14 cellular contexts compared by ENCODE assay signal in the genomic region with DNA sequence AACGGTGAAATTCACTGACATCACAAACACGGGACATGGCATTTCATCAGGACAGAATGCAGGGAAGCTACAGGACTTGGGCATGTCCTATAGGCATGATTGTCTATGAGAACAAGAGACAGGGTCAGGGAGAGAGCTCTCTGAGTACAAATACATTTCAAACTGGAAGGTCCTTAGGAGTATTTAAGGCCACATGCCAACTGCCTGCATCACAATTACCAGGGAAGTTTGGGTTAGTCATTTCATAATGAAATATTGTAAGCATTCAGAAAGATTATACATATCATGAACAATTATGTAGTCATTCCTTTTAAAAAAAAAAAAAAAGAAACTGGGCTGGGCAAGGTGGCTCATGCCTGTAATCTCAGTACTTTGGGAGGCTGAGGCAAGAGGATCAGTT.
DNase-seq lines count a peak whose midpoint lies in the region; ATAC-seq, FAIRE-seq and TF ChIP-seq lines count a peak whose summit lies in the region.
"Had no signal": no experiment of that assay in that cellular context is flagged by ENCODE, and none has a peak within 500 bp of the region (broad histone marks: within the 10 kb centered on the region; RNA-seq: fewer than 3 reads in every experiment).

No MANE protein-coding gene starts in this region.

- H3K9me3 Mint-ChIP-seq in HFFc6 (no peaks in the 10 kb centered on the region), endothelial cell (ENCODE audit: unreplicated experiment) (no peaks in the 10 kb centered on the region)

- no peak for ATAC-seq in HG02588 (IDR thresholded peaks at IDR 0.05; ENCODE audit: unreplicated experiment)
- ATAC-seq: stimulated activated memory B cell treated with anti-CD40 and anti-IgM and Interleukin-4, amounts not matched to agents 10 μg/mL and 1 μg/mL and 100 μg/mL, for 72 hours had no signal

- no peak overlapping the region for H3K9ac ChIP-seq in keratinocyte (ENCODE audit: control insufficient read depth, extremely low read depth, insufficient read depth, low read length)
- H3K9ac ChIP-seq: BLaER1 treated with 17β-estradiol and CSF1 and Interleukin-3, amounts not matched to agents 10 nM and 100 nM had no signal

- H3K4me2 ChIP-seq in keratinocyte (ENCODE audit: control insufficient read depth, extremely low read depth, insufficient read depth, low read depth, low read length), result peak overlapping the region; percentile 55
- H3K4me2 ChIP-seq: BLaER1 treated with 17β-estradiol and CSF1 and Interleukin-3, amounts not matched to agents 10 nM and 100 nM had no signal

- H3K36me3 ChIP-seq in keratinocyte (ENCODE audit: control insufficient read depth in 2 of 2, extremely low read depth in 1 of 2, insufficient read depth in 2 of 2, low read length in 2 of 2), result peaks cover 0 to 3% of the 10 kb centered on the region in 2 experiments

- H3K36me3 Mint-ChIP-seq in HFFc6 (ENCODE audit: low read depth), result peaks cover 50% of the 10 kb centered on the region
- peaks cover 27% of the 10 kb centered on the region for H3K36me3 Mint-ChIP-seq in endothelial cell (ENCODE audit: low read depth, unreplicated experiment)

- TF ChIP-seq CTCF in AG04450 (IDR thresholded peaks at IDR 0.05; ENCODE audit: low read depth, low read length) (no peak), HFFc6 (IDR thresholded peaks at IDR 0.05) (no peak), keratinocyte (optimal IDR thresholded peaks at IDR 0.05 in 1 of 3, IDR thresholded peaks at IDR 0.05 in 1 of 3, conservative IDR thresholded peaks at IDR 0.05 in 1 of 3; ENCODE audit: extremely low read depth in 1 of 3, insufficient read depth in 2 of 3, low read length in 3 of 3) (no peak), endothelial cell (IDR thresholded peaks at IDR 0.05; ENCODE audit: unreplicated experiment) (no peak)

- H3K27me3 ChIP-seq in AG04450 (ENCODE audit: control insufficient read depth, insufficient read depth, low read length), result no peaks in the 10 kb centered on the region
- no peaks in the 10 kb centered on the region for H3K27me3 ChIP-seq in keratinocyte (ENCODE audit: control insufficient read depth, extremely low read depth, insufficient read depth, low read length)
- H3K27me3 ChIP-seq: BLaER1 treated with 17β-estradiol and CSF1 and Interleukin-3, amounts not matched to agents 10 nM and 100 nM had no signal

- H3K27me3 Mint-ChIP-seq in HFFc6 (ENCODE audit: insufficient read depth) (peaks cover 1% of the 10 kb centered on the region; the same call in 1 of the 2 replicates), endothelial cell (ENCODE audit: unreplicated experiment) (no peaks in the 10 kb centered on the region)
- H3K27me3 Mint-ChIP-seq: stimulated activated memory B cell treated with anti-CD40 and anti-IgM and Interleukin-4, amounts not matched to agents 10 μg/mL and 1 μg/mL and 100 μg/mL, for 72 hours had no signal

- peak; percentile 78 for DNase-seq in AG04450 (ENCODE audit: low read depth, low spot score)
- peak; percentile 87 for DNase-seq in HFFc6
- DNase-seq in amniotic stem cell (lab: John Stamatoyannopoulos, UW), result peak; percentile 80
- peak; percentile 42 for DNase-seq in keratinocyte (ENCODE audit: low read depth, low spot score)
- DNase-seq in NCI-H2107 treated with DMSO at 0.1 percent for 48 hours (lab: John Stamatoyannopoulos, UW; ENCODE audit: unreplicated experiment), result no peak
- no peak for DNase-seq in NCI-H1694 (lab: John Stamatoyannopoulos, UW)
- no peak for DNase-seq in endothelial cell (ENCODE audit: low spot score)
- DNase-seq: activated CD4-positive, alpha-beta T cell treated with anti-CD3 and anti-CD28 coated beads for 48 hours; activated naive CD4-positive, alpha-beta T cell; effector CD8-positive, alpha-beta T cell; NCI-H524 treated with DMSO at 0.1 percent for 48 hours had no signal

- H3K4me1 ChIP-seq in keratinocyte (ENCODE audit: control insufficient read depth, extremely low read depth, insufficient read depth, low read length), result peaks cover 33% of the 10 kb centered on the region

- H3K9me3 ChIP-seq in AG04450 (ENCODE audit: control insufficient read depth, insufficient read depth, low read length) (no peaks in the 10 kb centered on the region; the same call in 1 of the 2 replicates), keratinocyte (ENCODE audit: control insufficient read depth, low read depth, low read length) (no peaks in the 10 kb centered on the region)

- POLR2A ChIA-PET in AG04450 (lab: Yijun Ruan, JAX), result interaction anchor here (0.7 to 1.0 kb wide), 3 partner anchors 9 to 70 kb away, joined by 3 to 6 read pairs (median 5); no protein-coding TSS in a partner anchor

- FAIRE-seq in keratinocyte (lab: Jason Lieb, UNC), result no peak

- H3K4me3 Mint-ChIP-seq in HFFc6 (peak overlapping the region; percentile 75), endothelial cell (ENCODE audit: unreplicated experiment) (no peak overlapping the region)
- H3K4me3 Mint-ChIP-seq: stimulated activated memory B cell treated with anti-CD40 and anti-IgM and Interleukin-4, amounts not matched to agents 10 μg/mL and 1 μg/mL and 100 μg/mL, for 72 hours had no signal

- CTCF ChIA-PET in AG04450 (lab: Charles Lee), result interaction anchor here (0.6 to 2.0 kb wide), 5 partner anchors 25 to 275 kb away, joined by 3 to 5 read pairs (median 4); no protein-coding TSS in a partner anchor

- peak overlapping the region; percentile 94 for H3K27ac Mint-ChIP-seq in HFFc6
- H3K27ac Mint-ChIP-seq in endothelial cell (ENCODE audit: unreplicated experiment), result no peak overlapping the region
- H3K27ac Mint-ChIP-seq: stimulated activated memory B cell treated with anti-CD40 and anti-IgM and Interleukin-4, amounts not matched to agents 10 μg/mL and 1 μg/mL and 100 μg/mL, for 72 hours had no signal

- H3K27ac ChIP-seq in AG04450 (ENCODE audit: low read depth, low read length) (peak overlapping the region; percentile 87), keratinocyte (ENCODE audit: control insufficient read depth, insufficient read depth, low read length) (peak overlapping the region; percentile 79)

- dilution Hi-C loops in keratinocyte (cut with MboI; ENCODE audit: extremely low pct_ligation_motif_present, low sequenced_read_pairs), result no loop called here

- peaks cover 81% of the 10 kb centered on the region for H3K4me1 Mint-ChIP-seq in HFFc6 (ENCODE audit: low read depth)
- peaks cover 30% of the 10 kb centered on the region for H3K4me1 Mint-ChIP-seq in endothelial cell (ENCODE audit: unreplicated experiment)

- H3K79me2 ChIP-seq in keratinocyte (ENCODE audit: control insufficient read depth, insufficient read depth, low read length), result peaks cover 16% of the 10 kb centered on the region

- H3K9me1 ChIP-seq in keratinocyte (ENCODE audit: control insufficient read depth, extremely low read depth, insufficient read depth, low read length), result peaks cover 2% of the 10 kb centered on the region

- H2AFZ ChIP-seq in keratinocyte (ENCODE audit: control insufficient read depth, low read length), result no peak overlapping the region

- no peaks in the 10 kb centered on the region for H4K20me1 ChIP-seq in keratinocyte (ENCODE audit: control insufficient read depth, extremely low read depth, insufficient read depth, low read length)
- H4K20me1 ChIP-seq: BLaER1 treated with 17β-estradiol and CSF1 and Interleukin-3, amounts not matched to agents 10 nM and 100 nM had no signal

- H3K4me3 ChIP-seq in AG04450 (ENCODE audit: low read depth, low read length), result no peak overlapping the region
- no peak overlapping the region for H3K4me3 ChIP-seq in keratinocyte (ENCODE audit: control insufficient read depth in 2 of 3, extremely low read depth in 1 of 3, insufficient read depth in 2 of 3, low read depth in 1 of 3, low read length in 3 of 3)
- H3K4me3 ChIP-seq: BLaER1 treated with 17β-estradiol and CSF1 and Interleukin-3, amounts not matched to agents 10 nM and 100 nM had no signal

Comparison
In these comparisons a context has a peak if more than half of its experiments do, and no peak if none do; other contexts are left out.
1. DNase-seq: peak in AG04450 (single experiment), HFFc6 (single experiment), amniotic stem cell (single experiment) and keratinocyte (single experiment); none in NCI-H2107 treated with DMSO at 0.1 percent for 48 hours (single experiment), NCI-H1694 (single experiment) and endothelial cell (single experiment).